ENCODE assay signal across 8 cellular contexts in the genomic region with DNA sequence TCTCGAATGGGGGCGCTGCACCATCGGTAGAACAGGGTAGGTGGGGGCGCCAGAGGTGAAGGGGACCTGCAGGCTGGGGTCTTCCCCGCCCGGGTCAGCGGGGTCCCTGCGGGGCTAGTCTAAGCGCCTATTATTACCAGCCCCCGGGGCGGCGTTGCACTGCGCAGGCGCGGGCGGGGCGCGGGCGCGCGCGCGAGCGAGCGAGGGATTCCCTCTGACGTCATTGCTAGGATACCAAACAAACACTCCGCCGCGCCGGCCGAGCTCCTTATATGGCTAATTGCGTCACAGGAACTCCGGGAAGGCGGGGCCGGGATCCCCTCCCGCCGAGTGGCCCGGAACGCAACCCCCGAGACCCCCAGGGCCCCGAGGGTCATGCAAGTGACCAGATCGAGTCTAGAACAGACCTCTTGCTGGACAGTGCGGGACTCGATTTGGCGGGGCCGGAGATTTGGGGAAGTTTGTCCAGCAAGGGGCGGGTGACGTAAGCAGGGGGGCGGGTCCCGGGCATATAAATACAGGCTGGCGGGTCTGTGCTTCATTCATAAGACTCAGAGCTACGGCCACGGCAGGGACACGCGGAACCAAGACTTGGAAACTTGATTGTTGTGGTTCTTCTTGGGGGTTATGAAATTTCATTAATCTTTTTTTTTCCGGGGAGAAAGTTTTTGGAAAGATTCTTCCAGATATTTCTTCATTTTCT. TPM values are rescaled to one million over a fixed set of nuclear protein-coding genes. Genes with fewer than 3 reads are reported as not detected.
DNase-seq lines count a peak whose midpoint lies in the region; ATAC-seq, FAIRE-seq and TF ChIP-seq lines count a peak whose summit lies in the region.

A gene (plus strand): TSS at position 541 of the 703 bp plus-strand sequence. CDS start 591 bp downstream, outside the sequence.

- H3K27ac ChIP-seq in angular gyrus (ENCODE audit: low read depth, low read length) (peak within 1 kb of the TSS; percentile 94), right atrium auricular region (peak within 1 kb of the TSS; percentile 95 to 98)

- no peaks in the 10 kb centered on the region for H3K9me3 ChIP-seq in right atrium auricular region

- H3K36me3 ChIP-seq in right atrium auricular region = no peaks in the 10 kb centered on the region

- no peak for TF ChIP-seq CTCF in GM10266 (IDR thresholded peaks at IDR 0.05; ENCODE audit: control insufficient read depth, insufficient read depth, low read depth, missing control alignments)
- TF ChIP-seq CTCF in right atrium auricular region (IDR thresholded peaks at IDR 0.05) = peak in 1 of 2 donors; percentile 39

- H3K4me3 ChIP-seq in right atrium auricular region = peak within 1 kb of the TSS; percentile 51 to 77

- peak; percentile 96 for DNase-seq in GM10266 (ENCODE audit: extremely low spot score)
- DNase-seq in NCI-H146 (lab: John Stamatoyannopoulos, UW) = peak; percentile 96
- DNase-seq in T-helper 2 cell = peak; percentile 88 to 96 (median 94)
- peak; percentile 97 for DNase-seq in right atrium auricular region (ENCODE audit: low spot score)
- DNase-seq in putamen (ENCODE audit: low spot score) = peak; percentile 96
- peak; percentile 92 for DNase-seq in urothelium cell line (ENCODE audit: low spot score)

- ATAC-seq in HG02678 (IDR thresholded peaks at IDR 0.05; ENCODE audit: unreplicated experiment) = peak; percentile 50

- no peaks in the 10 kb centered on the region for H3K27me3 ChIP-seq in right atrium auricular region

- FAIRE-seq in urothelium cell line (lab: Jason Lieb, UNC) = no peak

- H3K4me1 ChIP-seq in right atrium auricular region = peaks cover 0 to 30% of the 10 kb centered on the region in 2 donors

RNA-seq across cellular contexts. Expression of the gene that starts here (rescaled TPM):
- 10 to 100 TPM; 17.8 to 19.7 TPM for total RNA-seq in right atrium auricular region

Comparison
In these comparisons a context has a peak if more than half of its experiments do, and no peak if none do; other contexts are left out.
1. Peak in every context shown above with its lines: DNase-seq, ATAC-seq, H3K4me3 ChIP-seq and H3K27ac ChIP-seq.